ENCODE assay signal across 9 cellular contexts in genomic region chr1:214441119-214441518, GRCh38.
DNase-seq lines count a peak whose midpoint lies in the region; ATAC-seq and TF ChIP-seq lines count a peak whose summit lies in the region.
"Had no signal": no experiment of that assay in that cellular context is flagged by ENCODE, and none has a peak within 500 bp of the region (broad histone marks: within the 10 kb centered on the region; RNA-seq: fewer than 3 reads in every experiment).

No MANE protein-coding gene starts in this region.

- no peak overlapping the region for H3T11ph ChIP-seq in H9 (ENCODE audit: low read length)

- H2BK20ac ChIP-seq in H9 (ENCODE audit: low read depth, low read length, poor library complexity, severe bottlenecking): no peak overlapping the region

- TF ChIP-seq CTCF in A673 (conservative IDR thresholded peaks at IDR 0.05; ENCODE audit: low read depth, low read length) (no peak), H9 (conservative IDR thresholded peaks at IDR 0.05) (no peak), glutamatergic neuron (IDR thresholded peaks at IDR 0.05; ENCODE audit: partially characterized antibody, unreplicated experiment) (no peak)

- no peak overlapping the region for H3K9ac ChIP-seq in H9 (ENCODE audit: extremely low read depth, insufficient read length, low read length)

- DNase-seq in A673 (ENCODE audit: low spot score) (no peak), H9 (no peak), glutamatergic neuron (no peak), HK-2 (ENCODE audit: unreplicated experiment) (no peak), HuH-7.5 (ENCODE audit: low spot score) (no peak)
- DNase-seq in activated T-helper 2 cell treated with anti-CD3 and anti-CD28 coated beads, Interferon-gamma antibody, Interleukin-2, Interleukin-4, amounts not matched to agents 10 μg/mL and 5 μg/mL and 100 μg/mL, durations not matched to agents 14 hours and 24 hours and 36 hours (ENCODE audit: low spot score): no peak
- DNase-seq: DMS153 had no signal

- BruUV-seq in A673 (replicated peaks; lab: Mats Ljungman, UMichigan): no TSS peak

- no peak overlapping the region for H3K4ac ChIP-seq in H9 (ENCODE audit: low read depth, low read length)

- no peak overlapping the region for H2BK5ac ChIP-seq in H9 (ENCODE audit: insufficient read length, low read length)

- no peak overlapping the region for H3K4me3 ChIP-seq in A673 (ENCODE audit: low read depth, low read length, poor library complexity, severe bottlenecking)

- peak overlapping the region; percentile 68 to 96 (median 83); a peak in 4 of 7 replicates for H3K27ac Mint-ChIP-seq in H9
- peak overlapping the region; percentile 93 for H3K27ac Mint-ChIP-seq in activated T-helper 2 cell treated with anti-CD3 and anti-CD28 coated beads, Interferon-gamma antibody, Interleukin-2, Interleukin-4, amounts not matched to agents 10 μg/mL and 5 μg/mL and 100 μg/mL, durations not matched to agents 14 hours and 24 hours and 36 hours
- peak overlapping the region; percentile 45 for H3K27ac Mint-ChIP-seq in glutamatergic neuron (ENCODE audit: unreplicated experiment)

- intact Hi-C loops in A673 (cut with micrococcal nuclease; ENCODE audit: unreplicated experiment): no loop called here
- intact Hi-C loops in activated T-helper 2 cell treated with anti-CD3 and anti-CD28 coated beads, Interferon-gamma antibody, Interleukin-2, Interleukin-4, amounts not matched to agents 10 μg/mL and 5 μg/mL and 100 μg/mL, durations not matched to agents 14 hours and 24 hours and 36 hours (cut with micrococcal nuclease): loop anchor here (1.0 to 5.0 kb wide), 4 partner anchors 10 to 184 kb away; no protein-coding TSS in a partner anchor

- no peaks in the 10 kb centered on the region for H3K36me3 ChIP-seq in A673 (ENCODE audit: insufficient read depth, low read length, poor library complexity, severe bottlenecking)

- H3K9me3 ChIP-seq in A673 (ENCODE audit: low read depth, low read length, poor library complexity, severe bottlenecking) (no peaks in the 10 kb centered on the region), H9 (ENCODE audit: control insufficient read depth, low read depth, low read length) (no peaks in the 10 kb centered on the region)

- H3K4me1 Mint-ChIP-seq in H9 (peaks cover 66 to 80% of the 10 kb centered on the region in 2 experiments), glutamatergic neuron (ENCODE audit: low read depth, unreplicated experiment) (peaks cover 62% of the 10 kb centered on the region)
- peaks cover 77% of the 10 kb centered on the region for H3K4me1 Mint-ChIP-seq in activated T-helper 2 cell treated with anti-CD3 and anti-CD28 coated beads, Interferon-gamma antibody, Interleukin-2, Interleukin-4, amounts not matched to agents 10 μg/mL and 5 μg/mL and 100 μg/mL, durations not matched to agents 14 hours and 24 hours and 36 hours (ENCODE audit: low read depth)

- no peaks in the 10 kb centered on the region for H3K23me2 ChIP-seq in H9 (ENCODE audit: insufficient read length, low read depth, low read length, poor library complexity, severe bottlenecking)

- no peaks in the 10 kb centered on the region for H4K20me1 ChIP-seq in H9 (ENCODE audit: control insufficient read depth, insufficient read depth, insufficient read length)

- H3K27me3 Mint-ChIP-seq in H9 (ENCODE audit: low read depth) (no peaks in the 10 kb centered on the region), glutamatergic neuron (ENCODE audit: unreplicated experiment) (peaks cover 4% of the 10 kb centered on the region)
- H3K27me3 Mint-ChIP-seq in activated T-helper 2 cell treated with anti-CD3 and anti-CD28 coated beads, Interferon-gamma antibody, Interleukin-2, Interleukin-4, amounts not matched to agents 10 μg/mL and 5 μg/mL and 100 μg/mL, durations not matched to agents 14 hours and 24 hours and 36 hours (ENCODE audit: low read depth): no peaks in the 10 kb centered on the region

- no peak overlapping the region for H3K23ac ChIP-seq in H9 (ENCODE audit: insufficient read length, low read depth, low read length)

- H2BK120ac ChIP-seq in H9 (ENCODE audit: low read depth, low read length, poor library complexity, severe bottlenecking): no peak overlapping the region

- no peak overlapping the region for H3K18ac ChIP-seq in H9 (ENCODE audit: insufficient read length, low read depth, low read length)

- ATAC-seq in GM21381 (IDR thresholded peaks at IDR 0.05; ENCODE audit: unreplicated experiment): no peak
- ATAC-seq in GM18520 (IDR thresholded peaks at IDR 0.05; ENCODE audit: unreplicated experiment): no peak

- peaks cover 94% of the 10 kb centered on the region for H3K4me1 ChIP-seq in A673 (ENCODE audit: insufficient read depth, low read length, poor library complexity, severe bottlenecking)
- H3K4me1 ChIP-seq in H9 (ENCODE audit: insufficient read depth, low read length): peaks cover 17% of the 10 kb centered on the region

- peaks cover 3% of the 10 kb centered on the region; the same call in 1 of the 2 replicates for H3K79me2 ChIP-seq in H9 (ENCODE audit: insufficient read depth, low read length)

- CTCF ChIA-PET in A673 (lab: Charles Lee): no interaction called here

- POLR2A ChIA-PET in A673 (lab: Charles Lee; ENCODE audit: low non-redundant PET): no interaction called here

- H3K4me3 Mint-ChIP-seq in H9: no peak overlapping the region
- peak overlapping the region; percentile 34 for H3K4me3 Mint-ChIP-seq in activated T-helper 2 cell treated with anti-CD3 and anti-CD28 coated beads, Interferon-gamma antibody, Interleukin-2, Interleukin-4, amounts not matched to agents 10 μg/mL and 5 μg/mL and 100 μg/mL, durations not matched to agents 14 hours and 24 hours and 36 hours (ENCODE audit: low read depth)
- no peak overlapping the region for H3K4me3 Mint-ChIP-seq in glutamatergic neuron (ENCODE audit: unreplicated experiment)

- no peak overlapping the region for H2BK12ac ChIP-seq in H9 (ENCODE audit: insufficient read length, low read depth, low read length)

- H4K91ac ChIP-seq in H9 (ENCODE audit: insufficient read length, low read depth, low read length): no peak overlapping the region

- H3K27me3 ChIP-seq in A673 (replicated peaks; ENCODE audit: insufficient read depth, low read depth, low read length, poor library complexity) (no peaks in the 10 kb centered on the region), H9 (ENCODE audit: insufficient read depth, low read length) (no peaks in the 10 kb centered on the region)

- H2AK5ac ChIP-seq in H9 (ENCODE audit: insufficient read length, low read length): peak overlapping the region; percentile 51

- H4K8ac ChIP-seq in H9 (replicated peaks; ENCODE audit: insufficient read length, low read depth, low read length): no peak overlapping the region

- no peaks in the 10 kb centered on the region for H3K9me3 Mint-ChIP-seq in H9
- H3K9me3 Mint-ChIP-seq in activated T-helper 2 cell treated with anti-CD3 and anti-CD28 coated beads, Interferon-gamma antibody, Interleukin-2, Interleukin-4, amounts not matched to agents 10 μg/mL and 5 μg/mL and 100 μg/mL, durations not matched to agents 14 hours and 24 hours and 36 hours: no peaks in the 10 kb centered on the region
- H3K9me3 Mint-ChIP-seq in glutamatergic neuron (ENCODE audit: unreplicated experiment): peaks cover 9% of the 10 kb centered on the region

- H4K5ac ChIP-seq in H9 (ENCODE audit: insufficient read length, low read depth, low read length): no peak overlapping the region

- H2BK15ac ChIP-seq in H9 (ENCODE audit: low read depth, low read length): no peak overlapping the region

- peaks cover 0 to under 1% (median 0%) of the 10 kb centered on the region in 3 experiments; a peak in 1 of 7 replicates for H3K36me3 Mint-ChIP-seq in H9 (ENCODE audit: insufficient read depth in 1 of 3, low read depth in 3 of 3)
- H3K36me3 Mint-ChIP-seq in activated T-helper 2 cell treated with anti-CD3 and anti-CD28 coated beads, Interferon-gamma antibody, Interleukin-2, Interleukin-4, amounts not matched to agents 10 μg/mL and 5 μg/mL and 100 μg/mL, durations not matched to agents 14 hours and 24 hours and 36 hours (ENCODE audit: low read depth): peaks cover 20% of the 10 kb centered on the region
- H3K36me3 Mint-ChIP-seq in glutamatergic neuron (ENCODE audit: unreplicated experiment): no peaks in the 10 kb centered on the region

- no peak overlapping the region for H3K14ac ChIP-seq in H9 (ENCODE audit: insufficient read depth, low read length)

- peak overlapping the region; percentile 86 for H3K27ac ChIP-seq in A673 (ENCODE audit: low read depth, low read length, poor library complexity, severe bottlenecking)
- H3K27ac ChIP-seq in H9 (ENCODE audit: insufficient read length, low read depth, low read length): peak overlapping the region; percentile 51

- no peak overlapping the region for H2AFZ ChIP-seq in H9 (ENCODE audit: low read length)

- H3K56ac ChIP-seq in H9 (ENCODE audit: insufficient read length, low read depth, low read length): no peak overlapping the region

- H3K79me1 ChIP-seq in H9 (ENCODE audit: insufficient read depth, low read depth, low read length, poor library complexity, severe bottlenecking): no peaks in the 10 kb centered on the region

- no peak overlapping the region for H3K4me2 ChIP-seq in H9 (ENCODE audit: insufficient read depth, insufficient read length, low read length)

- no CpG with 5 or more reads among the region's 3 CpGs for WGBS in H9 (ENCODE audit: extremely low coverage, insufficient read length, low lambda C conversion rate)
